14 cellular contexts compared by ENCODE assay signal in genomic region chr22:33380789-33381530, GRCh38.
DNase-seq lines count a peak whose midpoint lies in the region; ATAC-seq, FAIRE-seq and TF ChIP-seq lines count a peak whose summit lies in the region.
"Had no signal": no experiment of that assay in that cellular context is flagged by ENCODE, and none has a peak within 500 bp of the region (broad histone marks: within the 10 kb centered on the region; RNA-seq: fewer than 3 reads in every experiment).

No MANE protein-coding gene starts in this region.

- dilution Hi-C loops in keratinocyte (cut with MboI; ENCODE audit: extremely low pct_ligation_motif_present, low sequenced_read_pairs) = no loop called here

- no peaks in the 10 kb centered on the region for H3K4me1 Mint-ChIP-seq in effector memory CD8-positive, alpha-beta T cell (ENCODE audit: low read depth in 2 of 2)

- POLR2A ChIA-PET in HEK293 (lab: Yijun Ruan, JAX) = no interaction called here

- H3K36me3 ChIP-seq in HEK293 (ENCODE audit: control insufficient read depth in 2 of 2, insufficient read depth in 1 of 2, low read length in 2 of 2) (peaks cover 0 to 10% of the 10 kb centered on the region in 2 experiments; a peak in 1 of 3 replicates), keratinocyte (ENCODE audit: control insufficient read depth in 2 of 2, extremely low read depth in 1 of 2, insufficient read depth in 2 of 2, low read length in 2 of 2) (no peaks in the 10 kb centered on the region)

- no peak overlapping the region for H3K4me2 ChIP-seq in keratinocyte (ENCODE audit: control insufficient read depth, extremely low read depth, insufficient read depth, low read depth, low read length)

- peaks cover 5 to 22% of the 10 kb centered on the region in 2 donors for H3K9me3 Mint-ChIP-seq in effector memory CD8-positive, alpha-beta T cell

- ATAC-seq in effector memory CD8-positive, alpha-beta T cell (replicated peaks) = no peak
- ATAC-seq: heart right ventricle, HepG2 had no signal

- CTCF ChIA-PET in HEK293 (lab: Yijun Ruan, JAX) = no interaction called here

- H3K27ac Mint-ChIP-seq in effector memory CD8-positive, alpha-beta T cell = no peak overlapping the region

- no peaks in the 10 kb centered on the region for H3K27me3 Mint-ChIP-seq in effector memory CD8-positive, alpha-beta T cell

- no peak overlapping the region for H3K9ac ChIP-seq in keratinocyte (ENCODE audit: control insufficient read depth, extremely low read depth, insufficient read depth, low read length)

- H3K27ac ChIP-seq in HEK293 (ENCODE audit: extremely low read depth, low read depth, low read length) (no peak overlapping the region), keratinocyte (ENCODE audit: control insufficient read depth, insufficient read depth, low read length) (peak overlapping the region; percentile 15)
- H3K27ac ChIP-seq: coronary artery, heart right ventricle, suprapubic skin had no signal

- in situ Hi-C loops in astrocyte of the cerebellum (cut with HindIII; ENCODE audit: low sequenced_read_pairs) = no loop called here

- H3K79me2 ChIP-seq in keratinocyte (ENCODE audit: control insufficient read depth, insufficient read depth, low read length) = no peaks in the 10 kb centered on the region

- H3K4me3 ChIP-seq in HEK293 (ENCODE audit: low read depth, low read length) (no peak overlapping the region), astrocyte of the cerebellum (ENCODE audit: low read depth, low read length) (no peak overlapping the region), keratinocyte (ENCODE audit: control insufficient read depth in 2 of 3, extremely low read depth in 1 of 3, insufficient read depth in 2 of 3, low read depth in 1 of 3, low read length in 3 of 3) (no peak overlapping the region)
- H3K4me3 ChIP-seq: coronary artery, heart right ventricle, suprapubic skin had no signal

- H4K20me1 ChIP-seq in keratinocyte (ENCODE audit: control insufficient read depth, extremely low read depth, insufficient read depth, low read length) = no peaks in the 10 kb centered on the region

- FAIRE-seq in keratinocyte (lab: Jason Lieb, UNC) = peak; percentile 94
- FAIRE-seq: A204.1, HepG2 had no signal

- H2AFZ ChIP-seq in keratinocyte (ENCODE audit: control insufficient read depth, low read length) = no peak overlapping the region

- H3K4me1 ChIP-seq in HEK293 (ENCODE audit: control insufficient read depth, insufficient read depth, low read length) (no peaks in the 10 kb centered on the region), keratinocyte (ENCODE audit: control insufficient read depth, extremely low read depth, insufficient read depth, low read length) (peaks cover 15% of the 10 kb centered on the region)
- H3K4me1 ChIP-seq: heart right ventricle, suprapubic skin had no signal

- DNase-seq in A172 (ENCODE audit: low spot score) = peak; percentile 69
- peak; percentile 60 for DNase-seq in astrocyte of the cerebellum (ENCODE audit: low read depth)
- DNase-seq in keratinocyte (ENCODE audit: low read depth, low spot score) = peak; percentile 71
- DNase-seq in effector memory CD8-positive, alpha-beta T cell = no peak
- no peak for DNase-seq in activated CD4-positive, alpha-beta T cell treated with anti-CD3 and anti-CD28 coated beads for 48 hours
- no peak for DNase-seq in NCI-H1694 (lab: John Stamatoyannopoulos, UW)
- DNase-seq in effector CD8-positive, alpha-beta T cell (lab: John Stamatoyannopoulos, UW) = no peak
- DNase-seq: heart right ventricle, NCI-H187 had no signal

- TF ChIP-seq CTCF in HEK293 (tag by site-specific recombination; IDR thresholded peaks at IDR 0.05) = no peak
- no peak for TF ChIP-seq CTCF in astrocyte of the cerebellum (IDR thresholded peaks at IDR 0.05; ENCODE audit: low read depth, low read length, missing control alignments)
- TF ChIP-seq CTCF in keratinocyte (optimal IDR thresholded peaks at IDR 0.05 in 1 of 3, IDR thresholded peaks at IDR 0.05 in 1 of 3, conservative IDR thresholded peaks at IDR 0.05 in 1 of 3; ENCODE audit: extremely low read depth in 1 of 3, insufficient read depth in 2 of 3, low read length in 3 of 3) = no peak

- no peak overlapping the region for H3K4me3 Mint-ChIP-seq in effector memory CD8-positive, alpha-beta T cell

- H3K36me3 Mint-ChIP-seq in effector memory CD8-positive, alpha-beta T cell (ENCODE audit: insufficient read depth) = no peaks in the 10 kb centered on the region

- H3K9me3 ChIP-seq in HEK293 (ENCODE audit: control insufficient read depth, insufficient read depth, low read depth, low read length) (no peaks in the 10 kb centered on the region), keratinocyte (ENCODE audit: control insufficient read depth, low read depth, low read length) (no peaks in the 10 kb centered on the region)
- H3K9me3 ChIP-seq: suprapubic skin had no signal

- no peaks in the 10 kb centered on the region for H3K9me1 ChIP-seq in keratinocyte (ENCODE audit: control insufficient read depth, extremely low read depth, insufficient read depth, low read length)

- H3K27me3 ChIP-seq in keratinocyte (ENCODE audit: control insufficient read depth, extremely low read depth, insufficient read depth, low read length) = no peaks in the 10 kb centered on the region
- H3K27me3 ChIP-seq: heart right ventricle, suprapubic skin had no signal

TF ChIP-seq in HEK293, 187 proteins besides CTCF, POLR2A, EP300 and RAD21:
- TF ChIP-seq WT1 (tag by site-specific recombination; IDR thresholded peaks at IDR 0.05) (peak; percentile 40; the same call in 1 of the 2 replicates), ZNF571 (tag by site-specific recombination; IDR thresholded peaks at IDR 0.05) (no peak)

Comparison
In these comparisons a context has a peak if more than half of its experiments do, and no peak if none do; other contexts are left out.
1. DNase-seq: peak in A172 (single experiment), astrocyte of the cerebellum (single experiment) and keratinocyte (single experiment); none in effector memory CD8-positive, alpha-beta T cell (0 of 3), activated CD4-positive, alpha-beta T cell treated with anti-CD3 and anti-CD28 coated beads for 48 hours (single experiment), NCI-H1694 (single experiment) and effector CD8-positive, alpha-beta T cell (single experiment).